ENCODE assay signal across 1 cellular context in genomic region chr6:28213213-28213523, GRCh38.
TF ChIP-seq lines count a peak whose summit lies in the region.

No MANE protein-coding gene starts in this region.

TF ChIP-seq in SK-N-SH treated with all-trans-retinoic acid at 6 μM for 48 hours, 23 proteins besides CTCF, POLR2A, EP300 and RAD21 (continued from another document):
- TF ChIP-seq TSHZ2 (CRISPR knock-in tag; IDR thresholded peaks at IDR 0.05) (no peak), ARNTL (CRISPR knock-in tag; IDR thresholded peaks at IDR 0.05; ENCODE audit: borderline replicate concordance, low read depth) (no peak), ESRRG (CRISPR knock-in tag; IDR thresholded peaks at IDR 0.05) (no peak), TOX (CRISPR knock-in tag; IDR thresholded peaks at IDR 0.05; ENCODE audit: borderline replicate concordance) (no peak), ZFP30 (CRISPR knock-in tag; IDR thresholded peaks at IDR 0.05) (no peak), ZNF8 (CRISPR knock-in tag; IDR thresholded peaks at IDR 0.05) (no peak), PPARA (CRISPR knock-in tag; IDR thresholded peaks at IDR 0.05; ENCODE audit: borderline replicate concordance) (no peak), RARB (CRISPR knock-in tag; IDR thresholded peaks at IDR 0.05) (no peak), SNAI2 (CRISPR knock-in tag; IDR thresholded peaks at IDR 0.05) (no peak), ISL1 (CRISPR knock-in tag; IDR thresholded peaks at IDR 0.05) (no peak), CSDC2 (CRISPR knock-in tag; IDR thresholded peaks at IDR 0.05) (no peak)
- TF ChIP-seq, protein P1, sequence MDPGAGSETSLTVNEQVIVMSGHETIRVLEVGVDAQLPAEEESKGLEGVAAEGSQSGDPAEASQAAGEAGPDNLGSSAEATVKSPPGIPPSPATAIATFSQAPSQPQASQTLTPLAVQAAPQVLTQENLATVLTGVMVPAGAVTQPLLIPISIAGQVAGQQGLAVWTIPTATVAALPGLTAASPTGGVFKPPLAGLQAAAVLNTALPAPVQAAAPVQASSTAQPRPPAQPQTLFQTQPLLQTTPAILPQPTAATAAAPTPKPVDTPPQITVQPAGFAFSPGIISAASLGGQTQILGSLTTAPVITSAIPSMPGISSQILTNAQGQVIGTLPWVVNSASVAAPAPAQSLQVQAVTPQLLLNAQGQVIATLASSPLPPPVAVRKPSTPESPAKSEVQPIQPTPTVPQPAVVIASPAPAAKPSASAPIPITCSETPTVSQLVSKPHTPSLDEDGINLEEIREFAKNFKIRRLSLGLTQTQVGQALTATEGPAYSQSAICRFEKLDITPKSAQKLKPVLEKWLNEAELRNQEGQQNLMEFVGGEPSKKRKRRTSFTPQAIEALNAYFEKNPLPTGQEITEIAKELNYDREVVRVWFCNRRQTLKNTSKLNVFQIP (CRISPR knock-in tag; IDR thresholded peaks at IDR 0.05; ENCODE audit: borderline replicate concordance, low read depth), result no peak
TF ChIP-seq in SK-N-SH treated with all-trans-retinoic acid at 6 μM for 48 hours: peak in this region for 0.
